Comparison of ENCODE assay signal across 12 cellular contexts in genomic region chr16:20491448-20491847, GRCh38. TPM values are rescaled to one million over a fixed set of nuclear protein-coding genes. Genes with fewer than 3 reads are reported as not detected.
"Had no signal": no experiment of that assay in that cellular context is flagged by ENCODE, and none has a peak within 500 bp of the region (broad histone marks: within the 10 kb centered on the region; RNA-seq: fewer than 3 reads in every experiment).

No MANE protein-coding gene starts in this region.

RNA-seq across cellular contexts. Expression of gene ACSM2A, which starts 40.1 kb away (rescaled TPM):
- total RNA-seq: activated B cell treated with CpG ODN at 0.5 μM for 24 hours; activated CD4-positive, alpha-beta memory T cell treated with anti-CD3 and anti-CD28 coated beads for 36 hours; activated CD4-positive, alpha-beta memory T cell treated with anti-CD3 and anti-CD28 coated beads, Interleukin-2, amount 10 ng/mL, durations not matched to agents 7 days and 5 days; activated CD4-positive, alpha-beta T cell treated with anti-CD3 and anti-CD28 coated beads, Interleukin-2, amount 10 ng/mL, durations not matched to agents 24 days and 14 days; activated CD4-positive, alpha-beta T cell treated with anti-CD3 and anti-CD28 coated beads, Interleukin-2, amount 10 ng/mL, durations not matched to agents 7 days and 5 days; activated CD8-positive, alpha-beta memory T cell treated with anti-CD3 and anti-CD28 coated beads for 36 hours; activated CD8-positive, alpha-beta T cell treated with anti-CD3 and anti-CD28 coated beads for 36 hours; activated CD8-positive, alpha-beta T cell treated with anti-CD3 and anti-CD28 coated beads, Interleukin-2, amount 10 ng/mL, durations not matched to agents 7 days and 5 days; T-helper 1 cell treated with Interleukin-12 subunit alpha and Interleukin-12 subunit beta and Interleukin-4 antibody, amounts not matched to agents 30 ng/mL and 1 ng/mL, for 36 hours; T-helper 17 cell; T-helper 2 cell treated with Interferon-gamma antibody and Interleukin-4, amounts not matched to agents 100 ng/mL and 5 ng/mL, for 36 hours; WTC11 had no signal
